ENCODE assay signal across 22 cellular contexts in genomic region chr3:24168977-24169376, GRCh38.
DNase-seq lines count a peak whose midpoint lies in the region; ATAC-seq and TF ChIP-seq lines count a peak whose summit lies in the region.
"Had no signal": no experiment of that assay in that cellular context is flagged by ENCODE, and none has a peak within 500 bp of the region (broad histone marks: within the 10 kb centered on the region; RNA-seq: fewer than 3 reads in every experiment).

No MANE protein-coding gene starts in this region.

- TF ChIP-seq CTCF in heart left ventricle (IDR thresholded peaks at IDR 0.05): no peak
- no peak for TF ChIP-seq CTCF in CD4-positive, alpha-beta T cell (IDR thresholded peaks at IDR 0.05)

- no peaks in the 10 kb centered on the region for H3K4me1 Mint-ChIP-seq in CD4-positive, alpha-beta T cell (ENCODE audit: low read depth)
- H3K4me1 Mint-ChIP-seq: B cell, CD14-positive monocyte had no signal

- no peaks in the 10 kb centered on the region for H3K27me3 Mint-ChIP-seq in CD4-positive, alpha-beta T cell
- H3K27me3 Mint-ChIP-seq: B cell had no signal

- no peak overlapping the region for H3K4me3 ChIP-seq in heart left ventricle
- H3K4me3 ChIP-seq: A549 had no signal

- WGBS in heart left ventricle, 4 donors: 84 to 92% (median 91%) methylated on average over 3 of the region's 3 CpGs

- intact Hi-C loops in heart left ventricle (cut with DNase I): no loop called here
- intact Hi-C loops in CD4-positive, alpha-beta T cell (cut with DNase I, micrococcal nuclease): no loop called here

- H3K36me3 Mint-ChIP-seq in CD4-positive, alpha-beta T cell (ENCODE audit: low read depth): no peaks in the 10 kb centered on the region
- H3K36me3 Mint-ChIP-seq: CD14-positive monocyte had no signal

- H3K4me1 ChIP-seq in heart left ventricle: peaks cover 0 to 8% (median 0%) of the 10 kb centered on the region in 12 donors
- H3K4me1 ChIP-seq: A549 had no signal

- DNase-seq in MV-4-11 (lab: John Stamatoyannopoulos, UW) (peak; percentile 57), heart left ventricle (no peak)
- DNase-seq in CD4-positive, alpha-beta T cell: no peak
- DNase-seq: DMS53, GDM1, H7, Kasumi-1, NCI-H1092, NCI-H1436 treated with DMSO at 0.1 percent for 48 hours, NCI-H2029, NCI-H226, NCI-H524 treated with DMSO at 0.1 percent for 48 hours, Right ventricle myocardium superior had no signal

- no peak overlapping the region for H3K4me3 Mint-ChIP-seq in CD4-positive, alpha-beta T cell
- H3K4me3 Mint-ChIP-seq: B cell; CD14-positive monocyte; T-helper 1 cell treated with Interleukin-12 subunit alpha and Interleukin-12 subunit beta and Interleukin-4 antibody, amounts not matched to agents 30 μg/mL and 1 μg/mL, for 36 hours had no signal

- CTCF ChIA-PET in CD4-positive, alpha-beta T cell (lab: Charles Lee): no interaction called here

- no peak overlapping the region for H3K27ac Mint-ChIP-seq in CD4-positive, alpha-beta T cell
- H3K27ac Mint-ChIP-seq: B cell; CD14-positive monocyte; T-helper 1 cell treated with Interleukin-12 subunit alpha and Interleukin-12 subunit beta and Interleukin-4 antibody, amounts not matched to agents 30 μg/mL and 1 μg/mL, for 36 hours had no signal

- no peaks in the 10 kb centered on the region for H3K36me3 ChIP-seq in heart left ventricle

- H3K9me3 Mint-ChIP-seq in CD4-positive, alpha-beta T cell: no peaks in the 10 kb centered on the region
- H3K9me3 Mint-ChIP-seq: CD14-positive monocyte; T-helper 1 cell treated with Interleukin-12 subunit alpha and Interleukin-12 subunit beta and Interleukin-4 antibody, amounts not matched to agents 30 μg/mL and 1 μg/mL, for 36 hours had no signal

- ATAC-seq in GM18858 (IDR thresholded peaks at IDR 0.05; ENCODE audit: unreplicated experiment) (peak; percentile 43), GM18907 (IDR thresholded peaks at IDR 0.05; ENCODE audit: unreplicated experiment) (peak; percentile 51), HG02759 (IDR thresholded peaks at IDR 0.05; ENCODE audit: unreplicated experiment) (peak; percentile 71), heart left ventricle (no peak), HG03342 (IDR thresholded peaks at IDR 0.05; ENCODE audit: unreplicated experiment) (no peak), HG03457 (IDR thresholded peaks at IDR 0.05; ENCODE audit: unreplicated experiment) (no peak)
- ATAC-seq in CD4-positive, alpha-beta T cell (ENCODE audit: poor library complexity): no peak
- ATAC-seq: A549 had no signal

- no peak for TF ChIP-seq POLR2A in heart left ventricle (IDR thresholded peaks at IDR 0.05)

- no peaks in the 10 kb centered on the region for H3K27me3 ChIP-seq in heart left ventricle
- no peaks in the 10 kb centered on the region for H3K27me3 ChIP-seq in CD4-positive, alpha-beta T cell (ENCODE audit: control insufficient read depth, insufficient read depth, low read length)

- no peaks in the 10 kb centered on the region for H3K9me3 ChIP-seq in heart left ventricle
- no peaks in the 10 kb centered on the region for H3K9me3 ChIP-seq in CD4-positive, alpha-beta T cell (ENCODE audit: control insufficient read depth, low read length)
- H3K9me3 ChIP-seq: A549 had no signal

- no peak overlapping the region for H3K27ac ChIP-seq in heart left ventricle
- H3K27ac ChIP-seq in CD4-positive, alpha-beta T cell (ENCODE audit: low read depth, low read length): no peak overlapping the region
- H3K27ac ChIP-seq: A549 had no signal

- POLR2A ChIA-PET in CD4-positive, alpha-beta T cell (lab: Charles Lee): no interaction called here

Comparison
In these comparisons a context has a peak if more than half of its experiments do, and no peak if none do; other contexts are left out.
1. ATAC-seq: peak in GM18858 (single experiment), GM18907 (single experiment) and HG02759 (single experiment); none in heart left ventricle (0 of 4), CD4-positive, alpha-beta T cell (single experiment), HG03342 (single experiment) and HG03457 (single experiment).